In genomic region chr1:239858058-239858457, GRCh38 we compare ENCODE assay signal across 16 cellular contexts.
A peak's percentile ranks its signal among the peaks of the same experiment; 100 is the strongest.
DNase-seq lines count a peak whose midpoint lies in the region; ATAC-seq, FAIRE-seq and TF ChIP-seq lines count a peak whose summit lies in the region.
"Had no signal": no experiment of that assay in that cellular context is flagged by ENCODE, and none has a peak within 500 bp of the region (broad histone marks: within the 10 kb centered on the region; RNA-seq: fewer than 3 reads in every experiment).

No MANE protein-coding gene starts in this region.

- DNase-seq in NCI-H2081 (lab: John Stamatoyannopoulos, UW) = peak; percentile 28 to 29
- no peak for DNase-seq in NCI-H2081 treated with DMSO at 0.1 percent for 48 hours (lab: John Stamatoyannopoulos, UW)
- peak; percentile 10 for DNase-seq in NCI-H146 treated with DMSO at 0.1 percent for 48 hours (lab: John Stamatoyannopoulos, UW; ENCODE audit: unreplicated experiment)
- DNase-seq in astrocyte of the spinal cord (ENCODE audit: low read depth, low spot score) = peak; percentile 60
- peak; percentile 67 for DNase-seq in retinal pigment epithelial cell (ENCODE audit: low read depth)
- no peak for DNase-seq in kidney
- no peak for DNase-seq in NCI-H2171 treated with DMSO at 0.1 percent for 48 hours (lab: John Stamatoyannopoulos, UW)
- DNase-seq: ACHN; DMS153; mesendoderm; NCI-H1092 treated with DMSO at 0.1 percent for 48 hours; stimulated activated CD8-positive, alpha-beta memory T cell treated with anti-CD3 and anti-CD28 coated beads, Interleukin-4, amount 100 ng/mL, for 48 hours; transverse colon had no signal

- in situ Hi-C loops in astrocyte of the spinal cord (cut with HindIII; ENCODE audit: low sequenced_read_pairs) = no loop called here

- H3K27ac ChIP-seq in kidney (ENCODE audit: low read depth in 2 of 2, low read length in 2 of 2) = no peak overlapping the region
- H3K27ac ChIP-seq: esophagus muscularis mucosa, parathyroid adenoma, transverse colon had no signal

- intact Hi-C loops in kidney (cut with DNase I) = no loop called here

- no peak for FAIRE-seq in kidney (lab: Jason Lieb, UNC)

- H3K9me3 ChIP-seq in kidney (ENCODE audit: control insufficient read depth in 1 of 2, low read length in 2 of 2) = no peaks in the 10 kb centered on the region
- H3K9me3 ChIP-seq: esophagus muscularis mucosa, transverse colon had no signal

- H3K4me1 ChIP-seq in kidney (ENCODE audit: control insufficient read depth in 1 of 2, insufficient read depth in 1 of 2, low read depth in 1 of 2, low read length in 2 of 2) = no peaks in the 10 kb centered on the region
- H3K4me1 ChIP-seq: parathyroid adenoma had no signal

- H3K9ac ChIP-seq in kidney (ENCODE audit: low read length in 2 of 2) = no peak overlapping the region
- H3K9ac ChIP-seq: parathyroid adenoma had no signal

- no peaks in the 10 kb centered on the region for H3K36me3 ChIP-seq in kidney (ENCODE audit: control insufficient read depth in 1 of 2, insufficient read depth in 2 of 2, low read length in 2 of 2)
- H3K36me3 ChIP-seq: esophagus muscularis mucosa, transverse colon had no signal

- ATAC-seq in HG03520 (IDR thresholded peaks at IDR 0.05; ENCODE audit: unreplicated experiment) = no peak

- H3K4me3 ChIP-seq in astrocyte of the spinal cord (ENCODE audit: low read depth, low read length) (no peak overlapping the region), retinal pigment epithelial cell (ENCODE audit: low read length) (no peak overlapping the region), kidney (ENCODE audit: low read length in 2 of 2) (no peak overlapping the region)
- H3K4me3 ChIP-seq: esophagus muscularis mucosa, transverse colon had no signal

- TF ChIP-seq CTCF in astrocyte of the spinal cord (IDR thresholded peaks at IDR 0.05; ENCODE audit: low read depth, low read length) (no peak), retinal pigment epithelial cell (conservative IDR thresholded peaks at IDR 0.05; ENCODE audit: low read depth, low read length) (no peak), kidney (IDR thresholded peaks at IDR 0.05; ENCODE audit: borderline replicate concordance, extremely low read depth, insufficient read depth) (no peak)

Comparison
In these comparisons a context has a peak if more than half of its experiments do, and no peak if none do; other contexts are left out.
1. DNase-seq: peak in NCI-H2081 (2 of 2), NCI-H146 treated with DMSO at 0.1 percent for 48 hours (single experiment), astrocyte of the spinal cord (single experiment) and retinal pigment epithelial cell (single experiment); none in NCI-H2081 treated with DMSO at 0.1 percent for 48 hours (single experiment), kidney (single experiment) and NCI-H2171 treated with DMSO at 0.1 percent for 48 hours (single experiment).